In the genomic region with DNA sequence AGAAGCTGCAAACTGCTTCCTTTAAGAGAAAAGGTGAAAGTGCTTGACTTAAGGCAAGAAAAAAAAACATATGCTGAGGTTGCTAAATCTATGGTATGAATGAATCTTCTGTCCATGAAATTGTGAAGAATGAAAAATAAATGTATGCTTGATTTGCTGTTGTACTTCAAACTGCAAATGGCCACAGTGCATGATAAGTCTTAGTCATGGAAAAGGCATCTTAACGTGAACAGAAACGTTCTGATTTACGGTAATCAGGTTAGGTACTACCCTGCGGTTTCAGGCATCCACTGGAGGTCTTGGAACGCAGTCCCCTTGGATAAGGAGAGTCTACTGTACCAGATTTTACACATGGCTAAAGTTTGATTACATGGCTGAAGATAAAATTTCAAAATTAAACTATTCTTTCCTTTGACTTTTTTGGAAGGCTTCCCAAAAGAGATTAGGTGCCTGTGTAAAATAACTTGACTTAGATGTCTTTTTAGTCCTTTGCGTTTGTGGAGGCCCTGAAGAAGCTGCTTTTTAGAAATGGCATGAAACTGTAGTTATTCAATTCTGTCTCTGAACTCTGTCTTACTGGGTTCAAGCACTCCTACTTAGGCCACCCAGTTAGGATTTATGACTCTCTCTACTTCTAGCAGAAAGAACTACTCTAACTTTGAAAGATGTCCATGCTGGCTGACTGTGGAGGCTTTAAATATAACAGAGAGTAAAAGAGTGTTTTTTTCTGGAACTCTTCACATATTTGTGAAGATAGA, we compare ENCODE assay signal across 14 cellular contexts. TPM values are rescaled to one million over a fixed set of nuclear protein-coding genes. Genes with fewer than 3 reads are reported as not detected.
DNase-seq lines count a peak whose midpoint lies in the region; ATAC-seq and TF ChIP-seq lines count a peak whose summit lies in the region.
"Had no signal": no experiment of that assay in that cellular context is flagged by ENCODE, and none has a peak within 500 bp of the region (broad histone marks: within the 10 kb centered on the region; RNA-seq: fewer than 3 reads in every experiment).

No MANE protein-coding gene starts in this region.

- H3K79me2 ChIP-seq in Karpas-422 (ENCODE audit: low read length) = no peaks in the 10 kb centered on the region

- no peak overlapping the region for H3K27ac ChIP-seq in Karpas-422 (ENCODE audit: low read length)
- H3K27ac ChIP-seq: KMS-11 had no signal

- H4K20me1 ChIP-seq in Karpas-422 (ENCODE audit: insufficient read depth, low read depth, low read length) = no peaks in the 10 kb centered on the region
- H4K20me1 ChIP-seq: BLaER1 treated with 17β-estradiol and CSF1 and Interleukin-3, amounts not matched to agents 10 nM and 100 nM had no signal

- H3K4me3 ChIP-seq in choroid plexus epithelial cell (ENCODE audit: low read depth, low read length) (no peak overlapping the region), Karpas-422 (ENCODE audit: low read length) (no peak overlapping the region)
- H3K4me3 ChIP-seq: BLaER1 treated with 17β-estradiol and CSF1 and Interleukin-3, amounts not matched to agents 10 nM and 100 nM had no signal

- DNase-seq in EH (ENCODE audit: low read depth) (peak; percentile 59), RPMI7951 (ENCODE audit: low read depth) (peak; percentile 39), choroid plexus epithelial cell (ENCODE audit: low read depth) (peak; percentile 72), myocyte (ENCODE audit: low read depth) (peak; percentile 3), Karpas-422 (no peak), HUDEP-2 (lab: John Stamatoyannopoulos, UW; ENCODE audit: unreplicated experiment in 76 of 76) (no peak), NCI-H526 (lab: John Stamatoyannopoulos, UW) (no peak)
- DNase-seq: activated CD4-positive, alpha-beta T cell treated with anti-CD3 and anti-CD28 coated beads, Interleukin-2, amount 10 ng/mL, durations not matched to agents 24 days and 14 days; DND-41; NCI-H2029 treated with DMSO at 0.1 percent for 48 hours; stimulated activated naive CD8-positive, alpha-beta T cell treated with anti-CD3 and anti-CD28 coated beads, Interleukin-15, amount 100 ng/mL, for 72 hours had no signal

- ATAC-seq in HG03280 (IDR thresholded peaks at IDR 0.05; ENCODE audit: unreplicated experiment) = no peak
- ATAC-seq: stimulated activated naive CD8-positive, alpha-beta T cell treated with anti-CD3 and anti-CD28 coated beads, Interleukin-15, amount 100 ng/mL, for 72 hours had no signal

- H3K4me2 ChIP-seq in Karpas-422 (ENCODE audit: low read depth, low read length, poor library complexity, severe bottlenecking) = no peak overlapping the region
- H3K4me2 ChIP-seq: KMS-11 had no signal

- H3K27me3 ChIP-seq in Karpas-422 (ENCODE audit: low read length) = no peaks in the 10 kb centered on the region
- H3K27me3 ChIP-seq: BLaER1 treated with 17β-estradiol and CSF1 and Interleukin-3, amounts not matched to agents 10 nM and 100 nM had no signal

- no peaks in the 10 kb centered on the region for H3K4me1 ChIP-seq in Karpas-422 (ENCODE audit: low read length)

- TF ChIP-seq CTCF in choroid plexus epithelial cell (conservative IDR thresholded peaks at IDR 0.05; ENCODE audit: low read depth, low read length) = no peak

- no peaks in the 10 kb centered on the region for H3K9me2 ChIP-seq in Karpas-422 (replicated peaks; ENCODE audit: insufficient read depth, low read length)

- no peaks in the 10 kb centered on the region for H3K36me3 ChIP-seq in Karpas-422 (ENCODE audit: insufficient read depth, low read length)
- H3K36me3 ChIP-seq: BLaER1 treated with 17β-estradiol and CSF1 and Interleukin-3, amounts not matched to agents 10 nM and 100 nM had no signal

- no peak overlapping the region for H2AFZ ChIP-seq in Karpas-422 (ENCODE audit: low read length)

- H3K9me3 ChIP-seq in Karpas-422 (ENCODE audit: low read length) = no peaks in the 10 kb centered on the region
- H3K9me3 ChIP-seq: BLaER1 treated with 17β-estradiol and CSF1 and Interleukin-3, amounts not matched to agents 10 nM and 100 nM had no signal

- no peak overlapping the region for H3K9ac ChIP-seq in Karpas-422 (ENCODE audit: low read length)
- H3K9ac ChIP-seq: BLaER1 treated with 17β-estradiol and CSF1 and Interleukin-3, amounts not matched to agents 10 nM and 100 nM; KMS-11 had no signal

RNA-seq across cellular contexts. Expression of gene SCN9A, which starts 35.9 kb away (rescaled TPM):
- total RNA-seq in RPMI7951 (2014; rRNA removed; shearing (Covaris generic)) = under 0.01 and 0.12 TPM in 2 replicates
- total RNA-seq in myocyte = 2.8 and 2.9 TPM in 2 replicates
- polyA plus RNA-seq in myocyte (2012) = 2.3 TPM
- total RNA-seq in Karpas-422 (2014; rRNA removed; shearing (Covaris generic); ENCODE audit: low replicate concordance) = not detected in 2 replicates
- total RNA-seq: activated CD4-positive, alpha-beta T cell treated with anti-CD3 and anti-CD28 coated beads, Interleukin-2, amount 10 ng/mL, durations not matched to agents 24 days and 14 days had no signal

Comparison
In these comparisons a context has a peak if more than half of its experiments do, and no peak if none do; other contexts are left out.
1. DNase-seq: peak in EH (single experiment), RPMI7951 (single experiment), choroid plexus epithelial cell (single experiment) and myocyte (single experiment); none in Karpas-422 (single experiment), HUDEP-2 (0 of 76) and NCI-H526 (0 of 2).